8 cellular contexts compared by ENCODE assay signal in genomic region chr20:36573798-36574277, GRCh38. TPM values are rescaled to one million over a fixed set of nuclear protein-coding genes. Genes with fewer than 3 reads are reported as not detected.
A peak's percentile ranks its signal among the peaks of the same experiment; 100 is the strongest.
DNase-seq lines count a peak whose midpoint lies in the region; ATAC-seq and TF ChIP-seq lines count a peak whose summit lies in the region.

No MANE protein-coding gene starts in this region.

- peaks cover 16% of the 10 kb centered on the region for H3K36me3 ChIP-seq in SK-N-MC (ENCODE audit: insufficient read depth, low read length)
- peaks cover 0 to 3% of the 10 kb centered on the region in 2 donors for H3K36me3 ChIP-seq in left lung

- H3K9ac ChIP-seq in H9 (ENCODE audit: extremely low read depth, insufficient read length, low read length) (no peak overlapping the region), SK-N-MC (ENCODE audit: insufficient read length) (peak overlapping the region; percentile 94)

- H3K56ac ChIP-seq in H9 (ENCODE audit: insufficient read length, low read depth, low read length) = no peak overlapping the region

- no peak overlapping the region for H3T11ph ChIP-seq in H9 (ENCODE audit: low read length)

- H3K4me3 ChIP-seq in AG10803 (ENCODE audit: low read length) = peak overlapping the region; percentile 68
- peak overlapping the region; percentile 94 for H3K4me3 ChIP-seq in SK-N-MC
- peak overlapping the region; percentile 72 to 83 for H3K4me3 ChIP-seq in left lung

- no peak overlapping the region for H2AK5ac ChIP-seq in H9 (ENCODE audit: insufficient read length, low read length)

- no peak overlapping the region for H2BK120ac ChIP-seq in H9 (ENCODE audit: low read depth, low read length, poor library complexity, severe bottlenecking)

- no peak overlapping the region for H2BK5ac ChIP-seq in H9 (ENCODE audit: insufficient read length, low read length)

- H3K27ac ChIP-seq in H9 (ENCODE audit: insufficient read length, low read depth, low read length) (no peak overlapping the region), SK-N-MC (peak overlapping the region; percentile 93), left lung (peak overlapping the region; percentile 83 to 90)

- no peak for DNase-seq in AG10803 (ENCODE audit: low read depth)
- DNase-seq in H9 = no peak
- no peak for DNase-seq in SK-N-MC (ENCODE audit: low read depth, low spot score)
- DNase-seq in central memory CD8-positive, alpha-beta T cell (ENCODE audit: low spot score in 2 of 2) = peak; percentile 29 to 34
- peak; percentile 58 to 88 for DNase-seq in left lung
- no peak for DNase-seq in stimulated activated effector memory CD8-positive, alpha-beta T cell treated with anti-CD3 and anti-CD28 coated beads, Interleukin-12 subunit alpha, Interleukin-12 subunit beta, amount 100 ng/mL, for 72 hours (ENCODE audit: low spot score in 2 of 2)

- H3K79me2 ChIP-seq in H9 (ENCODE audit: insufficient read depth, low read length) = peaks cover 12% of the 10 kb centered on the region; the same call in 1 of the 2 replicates

- H3K4me1 Mint-ChIP-seq in H9 = peaks cover 56% of the 10 kb centered on the region in 2 experiments
- H3K4me1 Mint-ChIP-seq in central memory CD8-positive, alpha-beta T cell = peaks cover 34% of the 10 kb centered on the region
- peaks cover 36% of the 10 kb centered on the region for H3K4me1 Mint-ChIP-seq in stimulated activated effector memory CD8-positive, alpha-beta T cell treated with anti-CD3 and anti-CD28 coated beads, Interleukin-12 subunit alpha, Interleukin-12 subunit beta, amount 100 ng/mL, for 72 hours

- H3K4ac ChIP-seq in H9 (ENCODE audit: low read depth, low read length) = no peak overlapping the region

- no peak overlapping the region for H4K8ac ChIP-seq in H9 (replicated peaks; ENCODE audit: insufficient read length, low read depth, low read length)

- peaks cover 30% of the 10 kb centered on the region for H3K23me2 ChIP-seq in H9 (ENCODE audit: insufficient read length, low read depth, low read length, poor library complexity, severe bottlenecking)

- H2BK12ac ChIP-seq in H9 (ENCODE audit: insufficient read length, low read depth, low read length) = no peak overlapping the region

- no peak overlapping the region for H2AFZ ChIP-seq in H9 (ENCODE audit: low read length)

- WGBS in H9 (ENCODE audit: extremely low coverage, insufficient read length, low lambda C conversion rate) = no CpG with 5 or more reads among the region's 42 CpGs

- H3K23ac ChIP-seq in H9 (ENCODE audit: insufficient read length, low read depth, low read length) = no peak overlapping the region

- 0 out of 2 replicates have a peak overlapping the region, but pooled peaks have one; percentile 9 for H3K14ac ChIP-seq in H9 (ENCODE audit: insufficient read depth, low read length)

- no peak overlapping the region for H4K5ac ChIP-seq in H9 (ENCODE audit: insufficient read length, low read depth, low read length)

- peak overlapping the region; percentile 89 to 92 for H3K4me3 Mint-ChIP-seq in H9
- H3K4me3 Mint-ChIP-seq in central memory CD8-positive, alpha-beta T cell = peak overlapping the region; percentile 84
- peak overlapping the region; percentile 88 for H3K4me3 Mint-ChIP-seq in stimulated activated effector memory CD8-positive, alpha-beta T cell treated with anti-CD3 and anti-CD28 coated beads, Interleukin-12 subunit alpha, Interleukin-12 subunit beta, amount 100 ng/mL, for 72 hours

- no peaks in the 10 kb centered on the region; a peak in 1 of 5 replicates for H3K9me3 Mint-ChIP-seq in H9
- no peaks in the 10 kb centered on the region for H3K9me3 Mint-ChIP-seq in central memory CD8-positive, alpha-beta T cell
- H3K9me3 Mint-ChIP-seq in stimulated activated effector memory CD8-positive, alpha-beta T cell treated with anti-CD3 and anti-CD28 coated beads, Interleukin-12 subunit alpha, Interleukin-12 subunit beta, amount 100 ng/mL, for 72 hours = no peaks in the 10 kb centered on the region

- no peak overlapping the region for H2BK15ac ChIP-seq in H9 (ENCODE audit: low read depth, low read length)

- H3K36me3 Mint-ChIP-seq in H9 (ENCODE audit: insufficient read depth in 1 of 3, low read depth in 3 of 3) = peaks cover 4 to 15% (median 9%) of the 10 kb centered on the region in 3 experiments; a peak in 6 of 7 replicates
- H3K36me3 Mint-ChIP-seq in central memory CD8-positive, alpha-beta T cell (ENCODE audit: insufficient read depth) = peaks cover 30% of the 10 kb centered on the region
- H3K36me3 Mint-ChIP-seq in stimulated activated effector memory CD8-positive, alpha-beta T cell treated with anti-CD3 and anti-CD28 coated beads, Interleukin-12 subunit alpha, Interleukin-12 subunit beta, amount 100 ng/mL, for 72 hours = peaks cover 51% of the 10 kb centered on the region

- no peaks in the 10 kb centered on the region for H3K27me3 Mint-ChIP-seq in H9 (ENCODE audit: low read depth)
- no peaks in the 10 kb centered on the region for H3K27me3 Mint-ChIP-seq in central memory CD8-positive, alpha-beta T cell

- peak overlapping the region; percentile 29 for H3K18ac ChIP-seq in H9 (ENCODE audit: insufficient read length, low read depth, low read length)

- no peak overlapping the region for H3K27ac Mint-ChIP-seq in H9
- peak overlapping the region; percentile 73 for H3K27ac Mint-ChIP-seq in central memory CD8-positive, alpha-beta T cell (ENCODE audit: low read depth)
- peak overlapping the region; percentile 91 for H3K27ac Mint-ChIP-seq in stimulated activated effector memory CD8-positive, alpha-beta T cell treated with anti-CD3 and anti-CD28 coated beads, Interleukin-12 subunit alpha, Interleukin-12 subunit beta, amount 100 ng/mL, for 72 hours

- peaks cover 8% of the 10 kb centered on the region for H3K4me1 ChIP-seq in H9 (ENCODE audit: insufficient read depth, low read length)
- peaks cover 4 to 22% of the 10 kb centered on the region in 2 donors for H3K4me1 ChIP-seq in left lung

- ATAC-seq in central memory CD8-positive, alpha-beta T cell (replicated peaks; ENCODE audit: extremely low read depth, poor library complexity, severe bottlenecking) = peak; percentile 4
- ATAC-seq in left lung (peak; percentile 16), HG03135 (IDR thresholded peaks at IDR 0.05; ENCODE audit: unreplicated experiment) (no peak), HG03378 (IDR thresholded peaks at IDR 0.05; ENCODE audit: unreplicated experiment) (no peak)
- no peak for ATAC-seq in stimulated activated effector memory CD8-positive, alpha-beta T cell treated with anti-CD3 and anti-CD28 coated beads, Interleukin-12 subunit alpha, Interleukin-12 subunit beta, amount 100 ng/mL, for 72 hours

- H3K79me1 ChIP-seq in H9 (ENCODE audit: insufficient read depth, low read depth, low read length, poor library complexity, severe bottlenecking) = no peaks in the 10 kb centered on the region

- intact Hi-C loops in left lung (cut with DNase I) = no loop called here

- H3K27me3 ChIP-seq in H9 (ENCODE audit: insufficient read depth, low read length) (no peaks in the 10 kb centered on the region), left lung (peaks cover 0 to 18% of the 10 kb centered on the region in 2 donors)

- no peaks in the 10 kb centered on the region for H4K20me1 ChIP-seq in H9 (ENCODE audit: control insufficient read depth, insufficient read depth, insufficient read length)

- H4K91ac ChIP-seq in H9 (ENCODE audit: insufficient read length, low read depth, low read length) = no peak overlapping the region

- TF ChIP-seq CTCF in AG10803 (conservative IDR thresholded peaks at IDR 0.05; ENCODE audit: low read length) = no peak
- no peak for TF ChIP-seq CTCF in H9 (conservative IDR thresholded peaks at IDR 0.05)
- TF ChIP-seq CTCF in left lung (IDR thresholded peaks at IDR 0.05) = no peak

- H2BK20ac ChIP-seq in H9 (ENCODE audit: low read depth, low read length, poor library complexity, severe bottlenecking) = no peak overlapping the region

- H3K9me3 ChIP-seq in H9 (ENCODE audit: control insufficient read depth, low read depth, low read length) = no peaks in the 10 kb centered on the region
- no peaks in the 10 kb centered on the region for H3K9me3 ChIP-seq in SK-N-MC (ENCODE audit: low read depth, low read length)
- H3K9me3 ChIP-seq in left lung = no peaks in the 10 kb centered on the region

- peak overlapping the region; percentile 31 for H3K4me2 ChIP-seq in H9 (ENCODE audit: insufficient read depth, insufficient read length, low read length)

RNA-seq across cellular contexts. Expression of gene TGIF2, which starts 0.4 kb away (rescaled TPM):
- total RNA-seq in H9 (2021) (81.7 and 94.6 TPM in 2 replicates), left lung (10 to 100 TPM; 11.2 to 11.5 TPM)

RNA-seq across cellular contexts. Expression of gene RAB5IF, which starts 31.7 kb away (rescaled TPM):
- total RNA-seq in H9 (2021) = 96.5 and 111 TPM in 2 replicates
- 100 to 1,000 TPM in 1 of 2 donors, 10 to 100 TPM in 1; 99.0 to 167 TPM for total RNA-seq in left lung

RNA-seq across cellular contexts. Expression of gene MYL9, which starts 32.5 kb away (rescaled TPM):
- total RNA-seq in H9 (2021) (217 and 218 TPM in 2 replicates), left lung (100 to 1,000 TPM; 319 to 344 TPM)

Comparison
In these comparisons a context has a peak if more than half of its experiments do, and no peak if none do; other contexts are left out.
1. DNase-seq: peak in central memory CD8-positive, alpha-beta T cell (2 of 2) and left lung (2 of 2); none in AG10803 (single experiment), H9 (single experiment), SK-N-MC (single experiment) and stimulated activated effector memory CD8-positive, alpha-beta T cell treated with anti-CD3 and anti-CD28 coated beads, Interleukin-12 subunit alpha, Interleukin-12 subunit beta, amount 100 ng/mL, for 72 hours (0 of 2).
2. H3K27ac Mint-ChIP-seq: peak in central memory CD8-positive, alpha-beta T cell (single experiment) and stimulated activated effector memory CD8-positive, alpha-beta T cell treated with anti-CD3 and anti-CD28 coated beads, Interleukin-12 subunit alpha, Interleukin-12 subunit beta, amount 100 ng/mL, for 72 hours (single experiment); none in H9 (0 of 3).
3. ATAC-seq: peak in central memory CD8-positive, alpha-beta T cell (single experiment) and left lung (single experiment); none in stimulated activated effector memory CD8-positive, alpha-beta T cell treated with anti-CD3 and anti-CD28 coated beads, Interleukin-12 subunit alpha, Interleukin-12 subunit beta, amount 100 ng/mL, for 72 hours (single experiment), HG03135 (single experiment) and HG03378 (single experiment).
4. Peak in every context shown above with its lines, with median percentiles within 50 percentile points of each other: H3K4me3 ChIP-seq and H3K4me3 Mint-ChIP-seq.